In genomic region chr12:65119063-65119462, GRCh38 we compare ENCODE assay signal across 33 cellular contexts. TPM values are rescaled to one million over a fixed set of nuclear protein-coding genes. Genes with fewer than 3 reads are reported as not detected.
"Had no signal": no experiment of that assay in that cellular context is flagged by ENCODE, and none has a peak within 500 bp of the region (broad histone marks: within the 10 kb centered on the region; RNA-seq: fewer than 3 reads in every experiment).

No MANE protein-coding gene starts in this region.

- H3K36me3 ChIP-seq: neural progenitor cell, ovary, spleen, suprapubic skin, tibial artery, transverse colon, upper lobe of left lung, uterus had no signal

- H3K4me1 ChIP-seq: neural progenitor cell, parathyroid adenoma, psoas muscle, testis, uterus had no signal

- H3K9me3 Mint-ChIP-seq: natural killer cell; nephron; neural progenitor cell; stimulated activated memory B cell treated with anti-CD40 and anti-IgM and Interleukin-4, amounts not matched to agents 10 μg/mL and 1 μg/mL and 100 μg/mL, for 72 hours; stimulated activated naive CD8-positive, alpha-beta T cell treated with anti-CD3 and anti-CD28 coated beads, Interleukin-15, amount 100 ng/mL, for 72 hours had no signal

- H3K9ac ChIP-seq: neural progenitor cell, parathyroid adenoma had no signal

- H3K4me3 ChIP-seq: neural progenitor cell, ovary, psoas muscle, skin epidermis, smooth muscle cell, spleen, suprapubic skin, testis, tibial artery, transverse colon, uterus had no signal

- ATAC-seq: naive thymus-derived CD4-positive, alpha-beta T cell; natural killer cell; psoas muscle; right cardiac atrium; sciatic nerve; stimulated activated memory B cell treated with anti-CD40 and anti-IgM and Interleukin-4, amounts not matched to agents 10 μg/mL and 1 μg/mL and 100 μg/mL, for 72 hours; stimulated activated naive CD8-positive, alpha-beta T cell treated with anti-CD3 and anti-CD28 coated beads, Interleukin-15, amount 100 ng/mL, for 72 hours; stimulated activated naive CD8-positive, alpha-beta T cell treated with anti-CD3 and anti-CD28 coated beads, Interleukin-15, Interleukin-2, amounts not matched to agents 100 U/mL and 50 U/mL, for 24 hours had no signal

- H3K79me2 ChIP-seq: parathyroid adenoma had no signal

- H3K36me3 Mint-ChIP-seq: naive thymus-derived CD4-positive, alpha-beta T cell; natural killer cell; neural progenitor cell; stimulated activated memory B cell treated with anti-CD40 and anti-IgM and Interleukin-4, amounts not matched to agents 10 μg/mL and 1 μg/mL and 100 μg/mL, for 72 hours had no signal

- H3K9me3 ChIP-seq: psoas muscle, spleen, suprapubic skin, testis, tibial artery, transverse colon, upper lobe of left lung, uterus had no signal

- H3K27ac ChIP-seq: neural progenitor cell, ovary, parathyroid adenoma, psoas muscle, skin epidermis, spleen, suprapubic skin, testis, tibial artery, transverse colon, upper lobe of left lung, uterus had no signal

- H2AFZ ChIP-seq: neural progenitor cell, parathyroid adenoma had no signal

- H3K4me3 Mint-ChIP-seq: naive thymus-derived CD4-positive, alpha-beta T cell; natural killer cell; nephron; neural progenitor cell; stimulated activated memory B cell treated with anti-CD40 and anti-IgM and Interleukin-4, amounts not matched to agents 10 μg/mL and 1 μg/mL and 100 μg/mL, for 72 hours; stimulated activated naive CD8-positive, alpha-beta T cell treated with anti-CD3 and anti-CD28 coated beads, Interleukin-15, amount 100 ng/mL, for 72 hours had no signal

- H3K27me3 ChIP-seq: ovary, testis had no signal

- DNase-seq: naive thymus-derived CD4-positive, alpha-beta T cell; natural killer cell; occipital lobe; ovary; posterior cingulate gyrus; psoas muscle; right cardiac atrium; spleen; stimulated activated CD4-positive, alpha-beta T cell treated with anti-CD3 and anti-CD28 coated beads, Interleukin-12 subunit alpha, Interleukin-12 subunit beta, amount 100 ng/mL, for 4 hours; stimulated activated CD4-positive, alpha-beta T cell treated with anti-CD3 and anti-CD28 coated beads, Interleukin-1b, Interleukin-23, amount 100 ng/mL, for 48 hours; stimulated activated CD4-positive, alpha-beta T cell treated with anti-CD3 and anti-CD28 coated beads, Interleukin-4, amount 100 ng/mL, for 1 hour; stimulated activated CD4-positive, alpha-beta T cell treated with anti-CD3 and anti-CD28 coated beads, Interleukin-4, amount 100 ng/mL, for 4 hours; stimulated activated CD8-positive, alpha-beta memory T cell treated with anti-CD3 and anti-CD28 coated beads, Interleukin-4, amount 100 ng/mL, for 48 hours; stimulated activated naive CD4-positive, alpha-beta T cell; stimulated activated naive CD8-positive, alpha-beta T cell treated with anti-CD3 and anti-CD28 coated beads, Interleukin-15, amount 100 ng/mL, for 72 hours; stimulated activated naive CD8-positive, alpha-beta T cell treated with anti-CD3 and anti-CD28 coated beads, Interleukin-15, Interleukin-2, amounts not matched to agents 100 U/mL and 50 U/mL, for 24 hours; substantia nigra; testis; tibial artery; transverse colon; upper lobe of left lung; uterus had no signal

- H3K27ac Mint-ChIP-seq: naive thymus-derived CD4-positive, alpha-beta T cell; natural killer cell; nephron; neural progenitor cell; progenitor cell of endocrine pancreas; stimulated activated memory B cell treated with anti-CD40 and anti-IgM and Interleukin-4, amounts not matched to agents 10 μg/mL and 1 μg/mL and 100 μg/mL, for 72 hours; stimulated activated naive CD8-positive, alpha-beta T cell treated with anti-CD3 and anti-CD28 coated beads, Interleukin-15, amount 100 ng/mL, for 72 hours had no signal

- H3K4me2 ChIP-seq: neural progenitor cell, smooth muscle cell had no signal

RNA-seq across cellular contexts. Expression of gene WIF1, which starts 2.0 kb away (rescaled TPM):
- total RNA-seq: naive thymus-derived CD4-positive, alpha-beta T cell; natural killer cell; osteoblast; psoas muscle; renal cortical epithelial cell; smooth muscle cell; spleen; transverse colon had no signal
- polyA plus RNA-seq: naive thymus-derived CD4-positive, alpha-beta T cell had no signal
